ENCODE assay signal across 14 cellular contexts in genomic region chr5:122985954-122986721, GRCh38. TPM values are rescaled to one million over a fixed set of nuclear protein-coding genes. Genes with fewer than 3 reads are reported as not detected.
A peak's percentile ranks its signal among the peaks of the same experiment; 100 is the strongest.
DNase-seq lines count a peak whose midpoint lies in the region; ATAC-seq, FAIRE-seq and TF ChIP-seq lines count a peak whose summit lies in the region.
"Had no signal": no experiment of that assay in that cellular context is flagged by ENCODE, and none has a peak within 500 bp of the region (broad histone marks: within the 10 kb centered on the region; RNA-seq: fewer than 3 reads in every experiment).

No MANE protein-coding gene starts in this region.

- no peak for TF ChIP-seq CTCF in OCI-LY7 (conservative IDR thresholded peaks at IDR 0.05; ENCODE audit: low read length)
- no peak for TF ChIP-seq CTCF in hepatocyte (IDR thresholded peaks at IDR 0.05; ENCODE audit: poor library complexity)

- peak; percentile 86 for FAIRE-seq in GM12892 (lab: Jason Lieb, UNC)
- FAIRE-seq: G401.6 had no signal

- no peaks in the 10 kb centered on the region for H3K36me3 ChIP-seq in OCI-LY7 (ENCODE audit: insufficient read depth, low read length)
- H3K36me3 ChIP-seq in hepatocyte (replicated peaks; ENCODE audit: insufficient read depth, low read depth), result no peaks in the 10 kb centered on the region
- H3K36me3 ChIP-seq: SJCRH30, stomach had no signal

- H3K4me3 ChIP-seq in OCI-LY7 (ENCODE audit: low read depth, low read length, poor library complexity, severe bottlenecking) (no peak overlapping the region), hepatocyte (no peak overlapping the region)
- H3K4me3 ChIP-seq: SJCRH30, stomach had no signal

- H3K79me2 ChIP-seq in OCI-LY7 (ENCODE audit: insufficient read depth, low read depth, low read length) (no peaks in the 10 kb centered on the region), hepatocyte (peaks cover 5% of the 10 kb centered on the region)

- H3K27ac ChIP-seq in OCI-LY7 (ENCODE audit: low read depth, low read length, poor library complexity, severe bottlenecking), result no peak overlapping the region
- H3K27ac ChIP-seq in hepatocyte, result no peak overlapping the region
- H3K27ac ChIP-seq: SJCRH30, stomach had no signal

- no peak for TF ChIP-seq POLR2A in GM12892 (IDR thresholded peaks at IDR 0.05; ENCODE audit: low read depth, low read length)

- DNase-seq in GM12892 (ENCODE audit: insufficient read length) (no peak), mesenteric fat pad (ENCODE audit: low spot score) (no peak), OCI-LY7 (ENCODE audit: low spot score) (no peak), DMS79 treated with DMSO at 0.1 percent for 48 hours (lab: John Stamatoyannopoulos, UW) (no peak), hepatocyte (ENCODE audit: low spot score) (no peak)
- DNase-seq: activated CD8-positive, alpha-beta T cell treated with anti-CD3 and anti-CD28 coated beads, Interleukin-2, amount 10 ng/mL, durations not matched to agents 7 days and 5 days; naive thymus-derived CD8-positive, alpha-beta T cell; NCI-H187; SJCRH30; stomach had no signal

- WGBS in hepatocyte (ENCODE audit: low lambda C conversion rate, missing lambda C conversion rate), result 98% methylated on average over 2 of the region's 2 CpGs

- BruUV-seq in OCI-LY7 (replicated peaks; lab: Mats Ljungman, UMichigan), result no TSS peak

- POLR2A ChIA-PET in OCI-LY7 (lab: Charles Lee), result no interaction called here

- H3K9me2 ChIP-seq in OCI-LY7 (ENCODE audit: insufficient read depth, low read length) (no peaks in the 10 kb centered on the region), hepatocyte (replicated peaks; ENCODE audit: insufficient read depth) (no peaks in the 10 kb centered on the region)

- H3K4me2 ChIP-seq in OCI-LY7 (ENCODE audit: low read length) (no peak overlapping the region), hepatocyte (no peak overlapping the region)

- intact Hi-C loops in OCI-LY7 (cut with micrococcal nuclease; ENCODE audit: unreplicated experiment), result no loop called here

- H4K20me1 ChIP-seq in OCI-LY7 (ENCODE audit: insufficient read depth, low read length), result no peaks in the 10 kb centered on the region
- no peaks in the 10 kb centered on the region for H4K20me1 ChIP-seq in hepatocyte (ENCODE audit: insufficient read depth, poor library complexity, severe bottlenecking)

- H3K27me3 ChIP-seq in hepatocyte, result no peaks in the 10 kb centered on the region
- H3K27me3 ChIP-seq: SJCRH30, stomach had no signal

- ATAC-seq in GM19397 (IDR thresholded peaks at IDR 0.05; ENCODE audit: unreplicated experiment), result peak; percentile 89
- peak; percentile 97 for ATAC-seq in HG02870 (IDR thresholded peaks at IDR 0.05; ENCODE audit: unreplicated experiment)
- peak; percentile 98 for ATAC-seq in HG03565 (IDR thresholded peaks at IDR 0.05; ENCODE audit: unreplicated experiment)
- ATAC-seq: activated CD8-positive, alpha-beta T cell treated with anti-CD3 and anti-CD28 coated beads, Interleukin-2, amount 10 ng/mL, durations not matched to agents 7 days and 5 days; naive thymus-derived CD8-positive, alpha-beta T cell had no signal

- H2AFZ ChIP-seq in OCI-LY7 (ENCODE audit: low read length) (no peak overlapping the region), hepatocyte (no peak overlapping the region)

- CTCF ChIA-PET in OCI-LY7 (lab: Charles Lee; ENCODE audit: unreplicated experiment), result no interaction called here

- H3K4me1 ChIP-seq in OCI-LY7 (ENCODE audit: insufficient read depth, low read length, poor library complexity, severe bottlenecking) (no peaks in the 10 kb centered on the region), hepatocyte (ENCODE audit: insufficient read depth) (no peaks in the 10 kb centered on the region)
- H3K4me1 ChIP-seq: stomach had no signal

- H3K9me3 ChIP-seq in OCI-LY7 (ENCODE audit: low read length) (no peaks in the 10 kb centered on the region), hepatocyte (ENCODE audit: low read depth) (no peaks in the 10 kb centered on the region)
- H3K9me3 ChIP-seq: SJCRH30, stomach had no signal

RNA-seq across cellular contexts. Expression of gene PPIC, which starts 50.4 kb away (rescaled TPM):
- not detected for polyA plus RNA-seq in GM12892 (2012; ENCODE audit: missing spikeins)
- total RNA-seq in mesenteric fat pad (34.3 TPM), OCI-LY7 (2022) (not detected in 2 replicates), hepatocyte (80.4 and 91.0 TPM in 2 replicates)
- not detected in 2 replicates for total RNA-seq in OCI-LY7 (2014; rRNA removed; shearing (Covaris generic))
- 233 and 249 TPM in 2 replicates for polyA plus RNA-seq in hepatocyte
- total RNA-seq: activated CD8-positive, alpha-beta T cell treated with anti-CD3 and anti-CD28 coated beads, Interleukin-2, amount 10 ng/mL, durations not matched to agents 7 days and 5 days; naive thymus-derived CD8-positive, alpha-beta T cell had no signal
- polyA plus RNA-seq: naive thymus-derived CD8-positive, alpha-beta T cell had no signal

Comparison
In these comparisons a context has a peak if more than half of its experiments do, and no peak if none do; other contexts are left out.
1. RNA of gene PPIC, which starts 50.4 kb away (total RNA-seq): 80.4 to 91.0 TPM in hepatocyte and 34.3 TPM in mesenteric fat pad (single experiment); not detected in OCI-LY7; every median in the first group is over 10 times any median in the second.
2. Peak in every context shown above with its lines, with median percentiles within 50 percentile points of each other: ATAC-seq.